In the genomic region with DNA sequence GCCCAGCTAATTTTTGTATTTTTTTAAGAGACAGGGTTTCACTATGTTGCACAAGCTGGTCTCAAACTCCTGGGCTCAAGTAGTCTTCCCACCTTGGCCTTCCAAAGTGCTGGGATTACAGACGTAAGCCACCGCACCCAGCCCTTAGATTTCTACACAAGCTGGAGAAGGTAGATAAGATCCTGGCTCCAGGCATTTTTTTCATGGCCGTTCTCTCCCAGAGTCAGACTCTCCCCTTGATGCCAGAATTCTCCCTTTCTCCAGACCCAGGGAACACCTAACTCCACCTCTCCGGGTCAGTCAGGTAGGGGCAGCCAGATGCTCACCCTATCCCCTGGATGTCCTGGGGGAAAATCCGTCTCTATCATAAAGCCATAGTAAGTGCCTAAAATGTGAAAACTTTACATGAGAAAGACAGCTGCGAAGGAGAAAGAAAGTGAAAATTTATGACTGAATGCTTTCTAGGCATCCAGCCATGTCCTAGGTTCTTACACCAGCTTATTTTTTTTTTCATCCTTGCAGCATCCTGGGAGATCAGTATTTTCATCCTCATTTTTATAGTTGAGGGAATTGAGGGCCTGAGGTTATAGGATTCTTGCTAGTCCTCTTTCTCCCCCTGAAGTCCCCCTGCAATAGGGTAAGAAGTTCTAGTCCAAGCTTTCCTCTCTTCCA, we compare ENCODE assay signal across 31 cellular contexts. TPM values are rescaled to one million over a fixed set of nuclear protein-coding genes. Genes with fewer than 3 reads are reported as not detected.
"Had no signal": no experiment of that assay in that cellular context is flagged by ENCODE, and none has a peak within 500 bp of the region (broad histone marks: within the 10 kb centered on the region; RNA-seq: fewer than 3 reads in every experiment).

No MANE protein-coding gene starts in this region.

- H3K4me3 ChIP-seq: right lobe of liver, skin epidermis, upper lobe of left lung had no signal

- H3K36me3 ChIP-seq: right lobe of liver, upper lobe of left lung had no signal

- H3K27ac ChIP-seq: right lobe of liver, skin epidermis, upper lobe of left lung had no signal

- H3K9me3 ChIP-seq: right lobe of liver, upper lobe of left lung had no signal

- DNase-seq: activated CD4-positive, alpha-beta memory T cell treated with anti-CD3 and anti-CD28 coated beads, Interleukin-2, amount 10 ng/mL, durations not matched to agents 7 days and 5 days; activated CD4-positive, alpha-beta T cell treated with anti-CD3 and anti-CD28 coated beads for 1 hour; activated CD4-positive, alpha-beta T cell treated with anti-CD3 and anti-CD28 coated beads, Interleukin-2, amount 10 ng/mL, durations not matched to agents 7 days and 5 days; activated gamma-delta T cell treated with Interleukin-2 at 50 U/mL for 16 hours; activated naive CD4-positive, alpha-beta T cell treated with anti-CD3 and anti-CD28 coated beads, Interleukin-2, amount 50 U/mL, for 16 hours; activated T-cell treated with anti-CD3 and anti-CD28 coated beads, Interleukin-2, amount 50 U/mL, for 4 hours; amniotic stem cell; caudate nucleus; cortex of kidney; effector memory CD8-positive, alpha-beta T cell; head of caudate nucleus; hippocampal formation; left cardiac atrium; right lobe of liver; stimulated activated CD4-positive, alpha-beta T cell treated with anti-CD3 and anti-CD28 coated beads, Interleukin-12 subunit alpha, Interleukin-12 subunit beta, amount 100 ng/mL, for 4 hours; stimulated activated CD4-positive, alpha-beta T cell treated with anti-CD3 and anti-CD28 coated beads, Interleukin-4, amount 100 ng/mL, for 24 hours; T-helper 17 cell; T1000; upper lobe of left lung had no signal

RNA-seq across cellular contexts. Expression of gene SIX3, which starts 16.3 kb away (rescaled TPM):
- total RNA-seq: activated CD4-positive, alpha-beta T cell treated with anti-CD3 and anti-CD28 coated beads, Interleukin-2, amount 10 ng/mL, durations not matched to agents 7 days and 5 days; activated T-helper 17 cell treated with anti-CD3 and anti-CD28 coated beads, Interleukin-2, amount 50 U/mL, for 72 hours; chondrocyte; left cardiac atrium; liver; mononuclear cell; myocyte; osteocyte; progenitor cell of endocrine pancreas; renal cortical epithelial cell; right lobe of liver; subcutaneous adipose tissue; T-helper 17 cell; upper lobe of left lung had no signal
- polyA plus RNA-seq: esophagus, keratinocyte, liver had no signal

RNA-seq across cellular contexts. Expression of gene SIX2, which starts 51.5 kb away (rescaled TPM):
- total RNA-seq: activated CD4-positive, alpha-beta memory T cell treated with anti-CD3 and anti-CD28 coated beads, Interleukin-2, amount 10 ng/mL, durations not matched to agents 7 days and 5 days; activated CD4-positive, alpha-beta T cell treated with anti-CD3 and anti-CD28 coated beads, Interleukin-2, amount 10 ng/mL, durations not matched to agents 7 days and 5 days; activated T-cell treated with anti-CD3 and anti-CD28 coated beads, Interleukin-2, amount 50 U/mL, for 4 hours; activated T-helper 17 cell treated with anti-CD3 and anti-CD28 coated beads, Interleukin-2, amount 50 U/mL, for 72 hours; liver; right lobe of liver; T-helper 17 cell had no signal
- polyA plus RNA-seq: keratinocyte, liver had no signal
